In genomic region chr18:42038936-42039335, GRCh38 we compare ENCODE assay signal across 14 cellular contexts.
A peak's percentile ranks its signal among the peaks of the same experiment; 100 is the strongest.
DNase-seq lines count a peak whose midpoint lies in the region; ATAC-seq and TF ChIP-seq lines count a peak whose summit lies in the region.
"Had no signal": no experiment of that assay in that cellular context is flagged by ENCODE, and none has a peak within 500 bp of the region (broad histone marks: within the 10 kb centered on the region; RNA-seq: fewer than 3 reads in every experiment).

No MANE protein-coding gene starts in this region.

- DNase-seq in AG08396 (ENCODE audit: low spot score) (peak; percentile 29), LHCN-M2 (ENCODE audit: low read depth) (peak; percentile 68), endothelial cell (ENCODE audit: low spot score) (no peak), mesenchymal stem cell (peak; percentile 85), amygdala (lab: John Stamatoyannopoulos, UW) (no peak), Peyer's patch (no peak), iPS-NIHi11 (ENCODE audit: low spot score) (no peak)
- DNase-seq: activated CD4-positive, CD25-positive, alpha-beta regulatory T cell treated with anti-CD3 and anti-CD28 coated beads, Interleukin-2, amount 50 U/mL, for 72 hours; CD4-positive, alpha-beta T cell; NCI-H524; occipital lobe; SHP77 had no signal

- H3K4ac ChIP-seq in mesenchymal stem cell (ENCODE audit: low read depth in 1 of 2, low read length in 2 of 2), result no peak overlapping the region

- H2AK5ac ChIP-seq in mesenchymal stem cell (ENCODE audit: low read length, severe bottlenecking), result no peak overlapping the region

- H3K4me1 ChIP-seq in mesenchymal stem cell (ENCODE audit: control insufficient read depth, insufficient read depth, low read depth, low read length) (peaks cover 2% of the 10 kb centered on the region), Peyer's patch (no peaks in the 10 kb centered on the region)

- no peak overlapping the region for H3K23ac ChIP-seq in mesenchymal stem cell (ENCODE audit: low read length in 2 of 2)

- H3K4me1 Mint-ChIP-seq in endothelial cell (ENCODE audit: unreplicated experiment), result peaks cover 15% of the 10 kb centered on the region

- no peaks in the 10 kb centered on the region for H3K27me3 ChIP-seq in mesenchymal stem cell (ENCODE audit: control insufficient read depth in 1 of 2, insufficient read depth in 1 of 2, low read length in 2 of 2)
- H3K27me3 ChIP-seq in Peyer's patch, result no peaks in the 10 kb centered on the region

- no peak overlapping the region for H3K14ac ChIP-seq in mesenchymal stem cell (ENCODE audit: low read length in 2 of 2)

- 0% methylated on average over 1 of the region's 1 CpG for WGBS in mesenchymal stem cell

- H3K9me3 ChIP-seq in mesenchymal stem cell (ENCODE audit: control insufficient read depth, low read length), result no peaks in the 10 kb centered on the region
- H3K9me3 ChIP-seq in Peyer's patch, result no peaks in the 10 kb centered on the region

- no peak overlapping the region for H2BK120ac ChIP-seq in mesenchymal stem cell (ENCODE audit: low read depth, low read length)

- H4K8ac ChIP-seq in mesenchymal stem cell (ENCODE audit: low read length), result no peak overlapping the region

- no peak for TF ChIP-seq POLR2A in Peyer's patch (IDR thresholded peaks at IDR 0.05)

- peaks cover 3 to 96% of the 10 kb centered on the region in 2 experiments for H3K36me3 ChIP-seq in mesenchymal stem cell (ENCODE audit: control insufficient read depth in 1 of 2, insufficient read depth in 2 of 2, low read depth in 1 of 2, low read length in 2 of 2)
- peaks cover 0 to 87% (median 0%) of the 10 kb centered on the region in 3 donors for H3K36me3 ChIP-seq in Peyer's patch

- H3K36me3 Mint-ChIP-seq in endothelial cell (ENCODE audit: low read depth, unreplicated experiment), result peaks cover 4% of the 10 kb centered on the region

- no peak overlapping the region for H3K4me2 ChIP-seq in mesenchymal stem cell (ENCODE audit: low read length, poor library complexity, severe bottlenecking)

- no peak overlapping the region for H4K91ac ChIP-seq in mesenchymal stem cell (ENCODE audit: low read length)

- no peak overlapping the region for H3K4me3 ChIP-seq in mesenchymal stem cell (ENCODE audit: insufficient read depth in 1 of 2, low read depth in 1 of 2, low read length in 2 of 2)
- no peak overlapping the region for H3K4me3 ChIP-seq in Peyer's patch

- no peak for TF ChIP-seq CTCF in endothelial cell (IDR thresholded peaks at IDR 0.05; ENCODE audit: unreplicated experiment)
- TF ChIP-seq CTCF in Peyer's patch (IDR thresholded peaks at IDR 0.05), result no peak

- ATAC-seq in GM21360 (IDR thresholded peaks at IDR 0.05; ENCODE audit: unreplicated experiment), result no peak
- ATAC-seq: activated T-helper 17 cell treated with anti-CD3 and anti-CD28 coated beads, Interleukin-2, amount 50 U/mL, for 72 hours had no signal

- no peak overlapping the region for H2BK12ac ChIP-seq in mesenchymal stem cell (ENCODE audit: low read length in 2 of 2)

- H3K27ac ChIP-seq in mesenchymal stem cell (ENCODE audit: low read length, poor library complexity, severe bottlenecking), result peak overlapping the region; percentile 96
- no peak overlapping the region for H3K27ac ChIP-seq in Peyer's patch

- no peak overlapping the region for H2BK15ac ChIP-seq in mesenchymal stem cell (ENCODE audit: low read depth, poor library complexity, severe bottlenecking)

- H2BK5ac ChIP-seq in mesenchymal stem cell (ENCODE audit: low read depth, low read length, poor library complexity, severe bottlenecking), result no peak overlapping the region

- no peak overlapping the region for H3K4me3 Mint-ChIP-seq in endothelial cell (ENCODE audit: unreplicated experiment)
- H3K4me3 Mint-ChIP-seq: activated T-helper 17 cell treated with anti-CD3 and anti-CD28 coated beads, Interleukin-2, amount 50 U/mL, for 72 hours; CD4-positive, alpha-beta T cell had no signal

- H3K18ac ChIP-seq in mesenchymal stem cell (ENCODE audit: low read depth in 1 of 2, low read length in 2 of 2), result no peak overlapping the region

- H2AFZ ChIP-seq in mesenchymal stem cell (ENCODE audit: low read depth, low read length), result no peak overlapping the region

- peak overlapping the region; percentile 95 for H3K27ac Mint-ChIP-seq in endothelial cell (ENCODE audit: unreplicated experiment)
- H3K27ac Mint-ChIP-seq: activated T-helper 17 cell treated with anti-CD3 and anti-CD28 coated beads, Interleukin-2, amount 50 U/mL, for 72 hours; CD4-positive, alpha-beta T cell had no signal

- no peaks in the 10 kb centered on the region for H3K27me3 Mint-ChIP-seq in endothelial cell (ENCODE audit: unreplicated experiment)
- H3K27me3 Mint-ChIP-seq: activated T-helper 17 cell treated with anti-CD3 and anti-CD28 coated beads, Interleukin-2, amount 50 U/mL, for 72 hours; CD4-positive, alpha-beta T cell had no signal

- no peaks in the 10 kb centered on the region for H3K9me3 Mint-ChIP-seq in endothelial cell (ENCODE audit: unreplicated experiment)
- H3K9me3 Mint-ChIP-seq: activated T-helper 17 cell treated with anti-CD3 and anti-CD28 coated beads, Interleukin-2, amount 50 U/mL, for 72 hours; CD4-positive, alpha-beta T cell had no signal

- H3K79me1 ChIP-seq in mesenchymal stem cell (replicated peaks; ENCODE audit: low read length, poor library complexity, severe bottlenecking), result peaks cover 2% of the 10 kb centered on the region

- H3K9ac ChIP-seq in mesenchymal stem cell (ENCODE audit: low read length), result peak overlapping the region; percentile 10

Comparison
In these comparisons a context has a peak if more than half of its experiments do, and no peak if none do; other contexts are left out.
1. DNase-seq: peak in AG08396 (single experiment), LHCN-M2 (single experiment) and mesenchymal stem cell (single experiment); none in endothelial cell (single experiment), amygdala (0 of 56), Peyer's patch (0 of 3) and iPS-NIHi11 (single experiment).